Comparison of ENCODE assay signal across 3 cellular contexts in genomic region chr10:24847476-24847875, GRCh38.
TF ChIP-seq lines count a peak whose summit lies in the region.

No MANE protein-coding gene starts in this region.

TF ChIP-seq in A549, 52 proteins besides CTCF, POLR2A, EP300 and RAD21:
- TF ChIP-seq HES2 (IDR thresholded peaks at IDR 0.05) (no peak), ESRRA (IDR thresholded peaks at IDR 0.05; ENCODE audit: borderline replicate concordance, low read length) (no peak), RARB (CRISPR knock-in tag; IDR thresholded peaks at IDR 0.05) (no peak), ZFP36 (IDR thresholded peaks at IDR 0.05; ENCODE audit: borderline replicate concordance, partially characterized antibody) (no peak), BHLHE40 (IDR thresholded peaks at IDR 0.05; ENCODE audit: low read depth, low read length) (no peak), TP53 (CRISPR knock-in tag; IDR thresholded peaks at IDR 0.05) (no peak), FOSL2 (IDR thresholded peaks at IDR 0.05) (no peak), FOSL2 (CRISPR knock-in tag; IDR thresholded peaks at IDR 0.05) (no peak), HOXB13 (CRISPR knock-in tag; IDR thresholded peaks at IDR 0.05; ENCODE audit: low read depth) (no peak), CHD4 (IDR thresholded peaks at IDR 0.05; ENCODE audit: borderline replicate concordance) (no peak), E2F6 (IDR thresholded peaks at IDR 0.05; ENCODE audit: borderline replicate concordance, low read depth) (no peak), MYC (IDR thresholded peaks at IDR 0.05; ENCODE audit: borderline replicate concordance, low read length) (no peak), POLR2AphosphoS2 (conservative IDR thresholded peaks at IDR 0.05; ENCODE audit: low read length) (no peak), NR3C1 (IDR thresholded peaks at IDR 0.05) (no peak)

TF ChIP-seq in IMR-90, 13 proteins besides CTCF, POLR2A, EP300 and RAD21:
- TF ChIP-seq RFX5 (IDR thresholded peaks at IDR 0.05; ENCODE audit: low read depth, low read length), result no peak
- no peak for TF ChIP-seq FOS (IDR thresholded peaks at IDR 0.05; ENCODE audit: low read depth, low read length)
- TF ChIP-seq CEBPB (IDR thresholded peaks at IDR 0.05; ENCODE audit: low read depth, low read length), result no peak
- no peak for TF ChIP-seq NFE2L2 (IDR thresholded peaks at IDR 0.05; ENCODE audit: low read depth, low read length)
- no peak for TF ChIP-seq SMC3 (IDR thresholded peaks at IDR 0.05; ENCODE audit: low read depth, low read length)
- TF ChIP-seq RCOR1 (IDR thresholded peaks at IDR 0.05; ENCODE audit: insufficient replicate concordance, low read length), result no peak
- no peak for TF ChIP-seq BHLHE40 (IDR thresholded peaks at IDR 0.05; ENCODE audit: low read depth, low read length)
- TF ChIP-seq USF2 (IDR thresholded peaks at IDR 0.05; ENCODE audit: low read depth, low read length), result no peak
- no peak for TF ChIP-seq MXI1 (IDR thresholded peaks at IDR 0.05; ENCODE audit: borderline replicate concordance, low read depth, low read length)
- TF ChIP-seq MAZ (IDR thresholded peaks at IDR 0.05; ENCODE audit: borderline replicate concordance, low read depth, low read length), result no peak
- no peak for TF ChIP-seq ELK1 (IDR thresholded peaks at IDR 0.05; ENCODE audit: borderline replicate concordance, low read depth, low read length)
- no peak for TF ChIP-seq CHD1 (IDR thresholded peaks at IDR 0.05; ENCODE audit: low read depth, low read length)
- TF ChIP-seq MAFK (IDR thresholded peaks at IDR 0.05; ENCODE audit: low read depth, low read length), result no peak

TF ChIP-seq in K562, 482 proteins besides CTCF, POLR2A, EP300 and RAD21:
- TF ChIP-seq ZNF778 (CRISPR knock-in tag; IDR thresholded peaks at IDR 0.05) (no peak), DACH1 (IDR thresholded peaks at IDR 0.05; ENCODE audit: partially characterized antibody) (peak; percentile 16)
